1 cellular context compared by ENCODE assay signal in genomic region chr16:13999895-14000425, GRCh38.
TF ChIP-seq lines count a peak whose summit lies in the region.

No MANE protein-coding gene starts in this region.

TF ChIP-seq in H1, 55 proteins besides CTCF, POLR2A, EP300 and RAD21:
- TF ChIP-seq EZH2 (IDR thresholded peaks at IDR 0.05; ENCODE audit: low read depth, low read length, severe bottlenecking) = no peak
- TF ChIP-seq HDAC2 (IDR thresholded peaks at IDR 0.05; ENCODE audit: borderline replicate concordance in 1 of 2, low read depth in 2 of 2, low read length in 2 of 2) = no peak
- no peak for TF ChIP-seq POLR2AphosphoS5 (IDR thresholded peaks at IDR 0.05; ENCODE audit: low read depth, low read length)
- no peak for TF ChIP-seq BRCA1 (IDR thresholded peaks at IDR 0.05; ENCODE audit: low read depth, low read length)
- no peak for TF ChIP-seq PHF8 (conservative IDR thresholded peaks at IDR 0.05; ENCODE audit: low read depth, low read length)
- TF ChIP-seq SP4 (IDR thresholded peaks at IDR 0.05; ENCODE audit: low read length) = no peak
- no peak for TF ChIP-seq TBP (IDR thresholded peaks at IDR 0.05; ENCODE audit: low read depth, low read length)
- TF ChIP-seq KDM4A (IDR thresholded peaks at IDR 0.05; ENCODE audit: low read depth, low read length, severe bottlenecking) = no peak
TF ChIP-seq in H1: peak in this region for 0.
